Comparison of ENCODE assay signal across 8 cellular contexts in the genomic region with DNA sequence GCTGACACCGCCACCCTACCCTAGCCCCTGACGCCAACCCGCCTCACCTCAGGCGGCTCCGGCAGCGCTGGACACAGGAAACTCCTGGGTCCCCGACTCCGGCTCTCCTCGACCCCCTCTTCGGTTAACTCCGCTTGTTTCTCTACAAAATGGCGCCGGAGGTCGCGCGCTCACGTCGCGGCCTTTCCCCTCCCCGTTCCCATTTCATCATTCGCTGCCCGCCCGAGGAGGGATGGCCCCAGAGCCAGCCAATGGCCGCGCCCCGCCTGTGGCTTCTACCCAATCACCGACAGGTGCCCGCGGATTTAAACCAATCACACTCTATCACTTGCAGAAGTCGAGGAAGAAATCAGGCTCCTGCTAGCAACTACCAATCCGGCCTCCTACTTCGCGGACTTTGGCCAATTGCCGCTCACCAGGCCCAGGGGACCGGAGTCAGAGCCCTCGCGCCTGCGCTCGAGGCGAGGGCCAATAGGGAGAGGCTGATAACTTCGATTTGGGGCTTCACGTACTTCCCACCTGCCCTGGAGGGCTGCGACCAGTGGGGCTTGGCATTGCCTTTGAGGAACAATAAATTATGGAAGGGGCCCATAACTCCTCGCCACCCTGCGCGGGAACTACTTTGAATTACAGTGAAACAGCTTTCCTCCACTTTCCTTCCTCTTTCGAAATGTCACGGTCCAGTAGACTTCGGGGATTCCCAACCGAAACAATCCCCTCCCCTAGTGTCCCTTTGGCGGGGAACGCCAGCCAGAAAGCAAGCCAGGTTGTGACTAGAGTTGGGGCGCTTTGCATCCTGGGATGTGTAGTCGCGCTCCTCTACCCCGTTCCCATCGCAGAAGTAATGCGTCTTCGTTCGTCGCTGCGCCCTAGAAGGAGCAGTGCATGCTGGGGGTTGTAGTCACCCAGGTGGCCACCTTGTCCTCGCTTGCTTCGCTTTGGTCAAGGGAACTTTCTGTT. TPM values are rescaled to one million over a fixed set of nuclear protein-coding genes. Genes with fewer than 3 reads are reported as not detected.
A peak's percentile ranks its signal among the peaks of the same experiment; 100 is the strongest.
DNase-seq lines count a peak whose midpoint lies in the region; ATAC-seq, FAIRE-seq and TF ChIP-seq lines count a peak whose summit lies in the region.

CNOT1 (minus strand) TSS at position 146 of the 960 bp plus-strand sequence. CDS start 30,489 bp downstream, outside the sequence.

- H3K4me1 ChIP-seq in right atrium auricular region (peaks cover 0 to 23% of the 10 kb centered on the region in 2 donors), psoas muscle (peaks cover 24% of the 10 kb centered on the region)

- no peak for TF ChIP-seq CTCF in right atrium auricular region (IDR thresholded peaks at IDR 0.05)
- TF ChIP-seq CTCF in psoas muscle (IDR thresholded peaks at IDR 0.05): no peak

- no peaks in the 10 kb centered on the region for H3K27me3 ChIP-seq in right atrium auricular region
- no peaks in the 10 kb centered on the region for H3K27me3 ChIP-seq in psoas muscle (ENCODE audit: insufficient read depth in 3 of 3, low read length in 2 of 3)

- DNase-seq in NCI-H187 treated with DMSO at 0.1 percent for 48 hours (lab: John Stamatoyannopoulos, UW) (peak; percentile 92), anterior cingulate cortex (lab: John Stamatoyannopoulos, UW) (peak; percentile 93 to 100 (median 98)), right atrium auricular region (ENCODE audit: low spot score) (peak; percentile 100), psoas muscle (peak; percentile 98 to 99), urothelium cell line (ENCODE audit: low spot score) (peak; percentile 97)

- peak; percentile 88 for FAIRE-seq in urothelium cell line (lab: Jason Lieb, UNC)

- H3K4me3 ChIP-seq in right atrium auricular region (peak within 1 kb of the TSS; percentile 82 to 94), psoas muscle (peak within 1 kb of the TSS; percentile 96)

- no peaks in the 10 kb centered on the region for H3K9me3 ChIP-seq in right atrium auricular region
- no peaks in the 10 kb centered on the region for H3K9me3 ChIP-seq in psoas muscle

- ATAC-seq in GM18499 (IDR thresholded peaks at IDR 0.05; ENCODE audit: insufficient read depth, unreplicated experiment) (peak; percentile 82), HG02943 (IDR thresholded peaks at IDR 0.05; ENCODE audit: low read depth, unreplicated experiment) (peak; percentile 89), psoas muscle (peak; percentile 91 to 96 (median 93))

- WGBS in psoas muscle, 3 donors: 0% methylated on average over 63 to 64 of the region's 64 CpGs

- H3K27ac ChIP-seq in right atrium auricular region (peak within 1 kb of the TSS; percentile 95 to 99), psoas muscle (peak within 1 kb of the TSS; percentile 98)

- H3K36me3 ChIP-seq in right atrium auricular region (no peaks in the 10 kb centered on the region), psoas muscle (ENCODE audit: insufficient read depth in 1 of 2, low read depth in 1 of 2) (peaks cover 0 to 5% of the 10 kb centered on the region in 2 donors)

- intact Hi-C loops in T-helper 2 cell treated with Interferon-gamma antibody and Interleukin-4, amounts not matched to agents 100 ng/mL and 5 ng/mL, for 36 hours (cut with micrococcal nuclease): loop anchor here (1.0 to 10.0 kb wide), 6 partner anchors 54 to 893 kb away; partner anchors contain the start of genes CSNK2A2, GOT2, KATNB1 and SETD6
- intact Hi-C loops in psoas muscle (cut with DNase I): loop anchor here in 1 of 2 donors (5.0 kb wide), 1 partner anchor 113 kb away; the partner anchor contains the start of gene SETD6

RNA-seq across cellular contexts. Expression of gene CNOT1, which starts in this region (rescaled TPM):
- 245 and 247 TPM in 2 replicates for total RNA-seq in T-helper 2 cell treated with Interferon-gamma antibody and Interleukin-4, amounts not matched to agents 100 ng/mL and 5 ng/mL, for 36 hours
- total RNA-seq in right atrium auricular region (10 to 100 TPM; 54.3 to 63.2 TPM), psoas muscle (100 to 1,000 TPM in 1 of 4 donors, 10 to 100 TPM in 3; 70.9 to 112 (median 90.0) TPM)
- 10 to 100 TPM; 57.6 to 90.4 (median 75.8) TPM for polyA plus RNA-seq in psoas muscle

Comparison
In these comparisons a context has a peak if more than half of its experiments do, and no peak if none do; other contexts are left out.
1. Peak in every context shown above with its lines: DNase-seq, ATAC-seq, H3K4me3 ChIP-seq and H3K27ac ChIP-seq.